ENCODE assay signal across 17 cellular contexts in genomic region chr1:9362488-9362887, GRCh38.
DNase-seq lines count a peak whose midpoint lies in the region; TF ChIP-seq lines count a peak whose summit lies in the region.
"Had no signal": no experiment of that assay in that cellular context is flagged by ENCODE, and none has a peak within 500 bp of the region (broad histone marks: within the 10 kb centered on the region; RNA-seq: fewer than 3 reads in every experiment).

No MANE protein-coding gene starts in this region.

- no peaks in the 10 kb centered on the region for H3K4me1 ChIP-seq in breast epithelium

- H3K27ac Mint-ChIP-seq in CD14-positive monocyte = peak overlapping the region in 1 of 7 donors; percentile 10
- peak overlapping the region; percentile 68 for H3K27ac Mint-ChIP-seq in dendritic cell treated with granulocyte-macrophage colony-stimulating factor and Interleukin-4, amounts not matched to agents 40 ng/mL and 50 ng/mL, for 4 days
- H3K27ac Mint-ChIP-seq: activated naive CD4-positive, alpha-beta T cell treated with anti-CD3 and anti-CD28 coated beads, Interleukin-2, amount 10 ng/mL, durations not matched to agents 7 days and 5 days had no signal

- H3K27ac ChIP-seq in breast epithelium = no peak overlapping the region

- no peak for TF ChIP-seq POLR2A in breast epithelium (IDR thresholded peaks at IDR 0.05)

- no peaks in the 10 kb centered on the region for H3K36me3 ChIP-seq in breast epithelium

- no peaks in the 10 kb centered on the region for H3K27me3 ChIP-seq in breast epithelium

- no peak for TF ChIP-seq CTCF in CD14-positive monocyte (IDR thresholded peaks at IDR 0.05)
- no peak for TF ChIP-seq CTCF in breast epithelium (IDR thresholded peaks at IDR 0.05)

- H3K4me3 Mint-ChIP-seq in CD14-positive monocyte = peak overlapping the region; percentile 67 to 85
- H3K4me3 Mint-ChIP-seq in dendritic cell treated with granulocyte-macrophage colony-stimulating factor and Interleukin-4, amounts not matched to agents 40 ng/mL and 50 ng/mL, for 4 days = peak overlapping the region; percentile 63
- H3K4me3 Mint-ChIP-seq: activated naive CD4-positive, alpha-beta T cell treated with anti-CD3 and anti-CD28 coated beads, Interleukin-2, amount 10 ng/mL, durations not matched to agents 7 days and 5 days; brain had no signal

- H3K36me3 Mint-ChIP-seq in CD14-positive monocyte = no peaks in the 10 kb centered on the region
- peaks cover 8% of the 10 kb centered on the region for H3K36me3 Mint-ChIP-seq in dendritic cell treated with granulocyte-macrophage colony-stimulating factor and Interleukin-4, amounts not matched to agents 40 ng/mL and 50 ng/mL, for 4 days (ENCODE audit: low read depth)
- H3K36me3 Mint-ChIP-seq: activated naive CD4-positive, alpha-beta T cell treated with anti-CD3 and anti-CD28 coated beads, Interleukin-2, amount 10 ng/mL, durations not matched to agents 7 days and 5 days; brain had no signal

- DNase-seq in CD14-positive monocyte (ENCODE audit: low spot score) (no peak), MV-4-11 (lab: John Stamatoyannopoulos, UW) (peak; percentile 62), pons (ENCODE audit: low spot score) (peak; percentile 80), breast epithelium (ENCODE audit: low spot score in 2 of 2) (no peak), GDM1 (lab: John Stamatoyannopoulos, UW) (no peak), kidney glomerular epithelial cell (lab: John Stamatoyannopoulos, UW) (no peak)
- no peak for DNase-seq in stimulated activated CD4-positive, alpha-beta T cell treated with anti-CD3 and anti-CD28 coated beads, Interleukin-1b, Interleukin-23, amount 100 ng/mL, for 48 hours
- DNase-seq: activated CD4-positive, CD25-positive, alpha-beta regulatory T cell treated with anti-CD3 and anti-CD28 coated beads, Interleukin-2, amount 50 U/mL, for 72 hours; activated CD8-positive, alpha-beta memory T cell treated with anti-CD3 and anti-CD28 coated beads, Interleukin-2, amount 50 U/mL, for 48 hours; activated naive CD4-positive, alpha-beta T cell treated with anti-CD3 and anti-CD28 coated beads, Interleukin-2, amount 10 ng/mL, durations not matched to agents 7 days and 5 days; Calu3; effector CD8-positive, alpha-beta T cell; OCI-M1; stimulated activated naive CD4-positive, alpha-beta T cell; SW 1271 had no signal

- no peaks in the 10 kb centered on the region for H3K9me3 Mint-ChIP-seq in CD14-positive monocyte
- H3K9me3 Mint-ChIP-seq in dendritic cell treated with granulocyte-macrophage colony-stimulating factor and Interleukin-4, amounts not matched to agents 40 ng/mL and 50 ng/mL, for 4 days = no peaks in the 10 kb centered on the region
- H3K9me3 Mint-ChIP-seq: activated naive CD4-positive, alpha-beta T cell treated with anti-CD3 and anti-CD28 coated beads, Interleukin-2, amount 10 ng/mL, durations not matched to agents 7 days and 5 days; brain had no signal

- intact Hi-C loops in CD14-positive monocyte (cut with micrococcal nuclease) (no loop called here), breast epithelium (cut with DNase I; ENCODE audit: low total_unique reads) (no loop called here)
- intact Hi-C loops in dendritic cell treated with granulocyte-macrophage colony-stimulating factor and Interleukin-4, amounts not matched to agents 40 ng/mL and 50 ng/mL, for 4 days (cut with micrococcal nuclease) = no loop called here

- no peaks in the 10 kb centered on the region for H3K9me3 ChIP-seq in breast epithelium

- peaks cover 13% of the 10 kb centered on the region for H3K4me1 Mint-ChIP-seq in CD14-positive monocyte
- H3K4me1 Mint-ChIP-seq in dendritic cell treated with granulocyte-macrophage colony-stimulating factor and Interleukin-4, amounts not matched to agents 40 ng/mL and 50 ng/mL, for 4 days (ENCODE audit: low read depth) = peaks cover 18% of the 10 kb centered on the region
- H3K4me1 Mint-ChIP-seq: activated naive CD4-positive, alpha-beta T cell treated with anti-CD3 and anti-CD28 coated beads, Interleukin-2, amount 10 ng/mL, durations not matched to agents 7 days and 5 days had no signal

- no peak overlapping the region for H3K4me3 ChIP-seq in breast epithelium

- H3K27me3 Mint-ChIP-seq in CD14-positive monocyte (ENCODE audit: low read depth in 3 of 3) = peaks cover 10 to 21% (median 11%) of the 10 kb centered on the region in 3 donors
- H3K27me3 Mint-ChIP-seq in dendritic cell treated with granulocyte-macrophage colony-stimulating factor and Interleukin-4, amounts not matched to agents 40 ng/mL and 50 ng/mL, for 4 days = peaks cover 33% of the 10 kb centered on the region
- H3K27me3 Mint-ChIP-seq: activated naive CD4-positive, alpha-beta T cell treated with anti-CD3 and anti-CD28 coated beads, Interleukin-2, amount 10 ng/mL, durations not matched to agents 7 days and 5 days had no signal

Comparison
In these comparisons a context has a peak if more than half of its experiments do, and no peak if none do; other contexts are left out.
1. DNase-seq: peak in MV-4-11 (single experiment) and pons (single experiment); none in CD14-positive monocyte (single experiment), breast epithelium (0 of 2), stimulated activated CD4-positive, alpha-beta T cell treated with anti-CD3 and anti-CD28 coated beads, Interleukin-1b, Interleukin-23, amount 100 ng/mL, for 48 hours (single experiment), GDM1 (single experiment) and kidney glomerular epithelial cell (single experiment).